In the genomic region with DNA sequence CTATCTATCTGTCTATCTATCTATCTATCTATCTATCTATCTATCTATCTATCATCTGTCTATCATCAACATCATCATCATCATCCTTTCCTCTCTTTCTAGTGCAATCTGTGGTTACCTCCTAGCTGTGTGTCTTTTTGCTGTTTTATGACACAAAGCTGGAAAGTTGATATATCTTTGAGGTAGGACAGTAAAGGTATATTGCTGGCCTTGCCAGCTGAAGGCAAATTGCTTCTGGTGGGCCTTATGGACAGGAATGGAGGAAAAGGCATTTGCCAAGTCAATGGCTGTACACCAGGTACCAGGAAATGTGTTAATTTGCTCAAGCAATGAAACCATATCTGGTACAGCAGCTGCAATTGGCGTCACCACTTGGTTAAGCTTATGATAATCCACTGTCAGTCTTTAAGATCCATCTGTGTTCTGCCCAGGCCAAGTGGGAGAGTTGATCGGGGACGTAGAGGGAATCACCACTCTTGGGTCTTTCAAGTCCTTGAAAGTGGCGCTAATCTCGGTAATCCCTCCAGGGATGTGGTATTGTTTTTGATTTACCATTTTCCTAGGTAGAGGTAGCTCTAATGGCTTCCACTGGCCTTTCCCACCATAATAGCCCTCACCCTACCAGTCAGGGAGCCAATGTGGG, we compare ENCODE assay signal across 13 cellular contexts. TPM values are rescaled to one million over a fixed set of nuclear protein-coding genes. Genes with fewer than 3 reads are reported as not detected.
"Had no signal": no experiment of that assay in that cellular context is flagged by ENCODE, and none has a peak within 500 bp of the region (broad histone marks: within the 10 kb centered on the region; RNA-seq: fewer than 3 reads in every experiment).

No MANE protein-coding gene starts in this region.

RNA-seq across cellular contexts. Expression of gene WFDC12, which starts 15.6 kb away (rescaled TPM):
- total RNA-seq: activated CD4-positive, alpha-beta memory T cell treated with anti-CD3 and anti-CD28 coated beads, Interleukin-2, amount 10 ng/mL, durations not matched to agents 7 days and 5 days; activated CD4-positive, alpha-beta T cell treated with anti-CD3 and anti-CD28 coated beads for 36 hours; activated CD4-positive, alpha-beta T cell treated with anti-CD3 and anti-CD28 coated beads, Interleukin-2, amount 10 ng/mL, durations not matched to agents 7 days and 5 days; activated CD8-positive, alpha-beta memory T cell treated with anti-CD3 and anti-CD28 coated beads, Interleukin-2, amount 10 ng/mL, durations not matched to agents 7 days and 5 days; activated CD8-positive, alpha-beta T cell treated with anti-CD3 and anti-CD28 coated beads, Interleukin-2, amount 10 ng/mL, durations not matched to agents 7 days and 5 days; activated naive CD8-positive, alpha-beta T cell treated with anti-CD3 and anti-CD28 coated beads, Interleukin-2, amount 10 ng/mL, durations not matched to agents 7 days and 5 days; activated T-helper 2 cell treated with anti-CD3 and anti-CD28 coated beads, Interferon-gamma antibody, Interleukin-2, Interleukin-4, amounts not matched to agents 10 μg/mL and 5 μg/mL and 100 μg/mL, durations not matched to agents 14 hours and 24 hours and 36 hours; ascending aorta; bronchial epithelial cell; cardiac muscle cell; chondrocyte; WTC11 had no signal
- polyA plus RNA-seq: adipose tissue, cardiac muscle cell had no signal

RNA-seq across cellular contexts. Expression of gene WFDC5, which starts 24.9 kb away (rescaled TPM):
- total RNA-seq: activated CD4-positive, alpha-beta T cell treated with anti-CD3 and anti-CD28 coated beads, Interleukin-2, amount 10 ng/mL, durations not matched to agents 7 days and 5 days; activated CD8-positive, alpha-beta memory T cell treated with anti-CD3 and anti-CD28 coated beads, Interleukin-2, amount 10 ng/mL, durations not matched to agents 7 days and 5 days; activated CD8-positive, alpha-beta T cell treated with anti-CD3 and anti-CD28 coated beads, Interleukin-2, amount 10 ng/mL, durations not matched to agents 7 days and 5 days; activated naive CD8-positive, alpha-beta T cell treated with anti-CD3 and anti-CD28 coated beads, Interleukin-2, amount 10 ng/mL, durations not matched to agents 7 days and 5 days; activated T-helper 2 cell treated with anti-CD3 and anti-CD28 coated beads, Interferon-gamma antibody, Interleukin-2, Interleukin-4, amounts not matched to agents 10 μg/mL and 5 μg/mL and 100 μg/mL, durations not matched to agents 14 hours and 24 hours and 36 hours; ascending aorta; cardiac muscle cell; chondrocyte; WTC11 had no signal
- polyA plus RNA-seq: adipose tissue, cardiac muscle cell had no signal

RNA-seq across cellular contexts. Expression of gene PI3, which starts 34.8 kb away (rescaled TPM):
- total RNA-seq: activated CD4-positive, alpha-beta memory T cell treated with anti-CD3 and anti-CD28 coated beads, Interleukin-2, amount 10 ng/mL, durations not matched to agents 7 days and 5 days; activated CD4-positive, alpha-beta T cell treated with anti-CD3 and anti-CD28 coated beads for 36 hours; activated CD4-positive, alpha-beta T cell treated with anti-CD3 and anti-CD28 coated beads, Interleukin-2, amount 10 ng/mL, durations not matched to agents 7 days and 5 days; activated CD8-positive, alpha-beta memory T cell treated with anti-CD3 and anti-CD28 coated beads, Interleukin-2, amount 10 ng/mL, durations not matched to agents 7 days and 5 days; activated CD8-positive, alpha-beta T cell treated with anti-CD3 and anti-CD28 coated beads, Interleukin-2, amount 10 ng/mL, durations not matched to agents 7 days and 5 days; activated naive CD8-positive, alpha-beta T cell treated with anti-CD3 and anti-CD28 coated beads, Interleukin-2, amount 10 ng/mL, durations not matched to agents 7 days and 5 days; activated T-helper 2 cell treated with anti-CD3 and anti-CD28 coated beads, Interferon-gamma antibody, Interleukin-2, Interleukin-4, amounts not matched to agents 10 μg/mL and 5 μg/mL and 100 μg/mL, durations not matched to agents 14 hours and 24 hours and 36 hours; ascending aorta; cardiac muscle cell; chondrocyte; WTC11 had no signal
- polyA plus RNA-seq: cardiac muscle cell had no signal

RNA-seq across cellular contexts. Expression of gene KCNS1, which starts 38.9 kb away (rescaled TPM):
- total RNA-seq: activated CD4-positive, alpha-beta T cell treated with anti-CD3 and anti-CD28 coated beads, Interleukin-2, amount 10 ng/mL, durations not matched to agents 7 days and 5 days; ascending aorta; cardiac muscle cell had no signal
- polyA plus RNA-seq: cardiac muscle cell had no signal
